ENCODE assay signal across 8 cellular contexts in genomic region chr3:121834079-121834730, GRCh38. TPM values are rescaled to one million over a fixed set of nuclear protein-coding genes. Genes with fewer than 3 reads are reported as not detected.
DNase-seq lines count a peak whose midpoint lies in the region; FAIRE-seq and TF ChIP-seq lines count a peak whose summit lies in the region.

No MANE protein-coding gene starts in this region.

- no peaks in the 10 kb centered on the region for H3K9me3 ChIP-seq in endodermal cell (ENCODE audit: control insufficient read depth, low read length)
- H3K9me3 ChIP-seq in muscle layer of colon (ENCODE audit: low read length), result no peaks in the 10 kb centered on the region

- H3K27ac ChIP-seq in endodermal cell (ENCODE audit: low read depth, low read length) (no peak overlapping the region), muscle layer of colon (ENCODE audit: low read depth, low read length) (peak overlapping the region; percentile 60)

- peak; percentile 71 for FAIRE-seq in GM12891 (lab: Jason Lieb, UNC)

- H3K27me3 Mint-ChIP-seq in endodermal cell (ENCODE audit: insufficient read depth), result peaks cover 24% of the 10 kb centered on the region

- H3K9ac ChIP-seq in endodermal cell (ENCODE audit: extremely low read depth, low read length, poor library complexity, severe bottlenecking) (peak overlapping the region; percentile 89), muscle layer of colon (ENCODE audit: low read length) (peak overlapping the region; percentile 57)

- H3K9me3 Mint-ChIP-seq in endodermal cell, result no peaks in the 10 kb centered on the region

- peaks cover 14% of the 10 kb centered on the region for H3K4me1 Mint-ChIP-seq in endodermal cell

- H3K4me1 ChIP-seq in endodermal cell (ENCODE audit: control insufficient read depth, insufficient read depth, low read length) (no peaks in the 10 kb centered on the region), muscle layer of colon (ENCODE audit: insufficient read depth, low read length) (peaks cover 11% of the 10 kb centered on the region)

- no peak for TF ChIP-seq POLR2A in GM12891 (IDR thresholded peaks at IDR 0.05; ENCODE audit: low read depth, low read length)

- CTCF ChIA-PET in AG04449 (lab: Yijun Ruan, JAX), result interaction anchor here (0.6 kb wide), 1 partner anchor 8 kb away, joined by 3 read pairs; no protein-coding TSS in a partner anchor

- peak overlapping the region; percentile 83 for H3K4me3 Mint-ChIP-seq in endodermal cell

- H3K4me3 ChIP-seq in AG04449 (ENCODE audit: low read depth, low read length) (peak overlapping the region; percentile 79), endodermal cell (ENCODE audit: low read length) (peak overlapping the region; percentile 86), muscle layer of colon (ENCODE audit: low read depth in 1 of 2, low read length in 2 of 2) (peak overlapping the region; percentile 72 to 94)

- 27 to 28% methylated on average over 11 to 18 of the region's 18 CpGs for WGBS in endodermal cell (ENCODE audit: insufficient coverage in 1 of 2, insufficient read length in 1 of 2), 2 experiments

- DNase-seq in AG04449 (ENCODE audit: low read depth, low spot score), result no peak
- no peak for DNase-seq in GM12891 (ENCODE audit: insufficient read length, low spot score)
- DNase-seq in RPMI7951 (ENCODE audit: low read depth), result peak; percentile 13
- DNase-seq in endodermal cell, result no peak
- no peak for DNase-seq in NCI-H2196 (lab: John Stamatoyannopoulos, UW; ENCODE audit: unreplicated experiment)
- no peak for DNase-seq in cortex of kidney (lab: John Stamatoyannopoulos, UW)
- no peak for DNase-seq in NCI-H2081 treated with DMSO at 0.1 percent for 48 hours (lab: John Stamatoyannopoulos, UW)

- H3K27me3 ChIP-seq in endodermal cell (ENCODE audit: control insufficient read depth, insufficient read depth, low read length, poor library complexity, severe bottlenecking), result peaks cover 18% of the 10 kb centered on the region
- no peaks in the 10 kb centered on the region for H3K27me3 ChIP-seq in muscle layer of colon (ENCODE audit: control insufficient read depth in 1 of 2, insufficient read depth in 2 of 2, low read length in 2 of 2)

- H3K36me3 Mint-ChIP-seq in endodermal cell (ENCODE audit: low read depth), result peaks cover 15% of the 10 kb centered on the region

- TF ChIP-seq CTCF in AG04449 (IDR thresholded peaks at IDR 0.05; ENCODE audit: insufficient read depth, low read length, missing control alignments), result no peak
- TF ChIP-seq CTCF in endodermal cell (conservative IDR thresholded peaks at IDR 0.05), result no peak

- peak overlapping the region; percentile 88 for H3K27ac Mint-ChIP-seq in endodermal cell

- POLR2A ChIA-PET in AG04449 (lab: Yijun Ruan, JAX), result interaction anchor here (0.9 to 1.7 kb wide), 2 partner anchors 16 to 161 kb away, joined by 3 to 5 read pairs; no protein-coding TSS in a partner anchor

- H3K36me3 ChIP-seq in endodermal cell (ENCODE audit: control insufficient read depth, insufficient read depth, low read length) (peaks cover 32% of the 10 kb centered on the region), muscle layer of colon (ENCODE audit: insufficient read depth, low read length) (no peaks in the 10 kb centered on the region)

TF ChIP-seq in GM12891, 5 proteins besides CTCF, POLR2A, EP300 and RAD21:
- TF ChIP-seq POU2F2 (IDR thresholded peaks at IDR 0.05; ENCODE audit: low read depth, low read length) (no peak), SPI1 (IDR thresholded peaks at IDR 0.05; ENCODE audit: low read depth, low read length) (no peak), POLR2AphosphoS5 (IDR thresholded peaks at IDR 0.05; ENCODE audit: low read depth, low read length) (no peak), TAF1 (IDR thresholded peaks at IDR 0.05; ENCODE audit: low read depth, low read length) (no peak), PAX5 (IDR thresholded peaks at IDR 0.05; ENCODE audit: insufficient read depth, low read length, severe bottlenecking) (no peak)

RNA-seq across cellular contexts. Expression of gene IQCB1, which starts 0.7 kb away (rescaled TPM):
- polyA plus RNA-seq in GM12891 (2012; ENCODE audit: low read depth, missing spikeins), result 29.3 TPM
- total RNA-seq in RPMI7951 (2014; rRNA removed; shearing (Covaris generic)), result 18.8 and 22.2 TPM in 2 replicates
- total RNA-seq in endodermal cell, result 10 to 100 TPM; 35.2 to 44.5 TPM
- 57.9 TPM for polyA plus RNA-seq in endodermal cell (2013, experiment 1 of 2)
- polyA plus RNA-seq in endodermal cell (2013, experiment 2 of 2), result 53.8 TPM

RNA-seq across cellular contexts. Expression of gene EAF2, which starts 0.8 kb away (rescaled TPM):
- 35.5 TPM for polyA plus RNA-seq in GM12891 (2012; ENCODE audit: low read depth, missing spikeins)
- total RNA-seq in RPMI7951 (2014; rRNA removed; shearing (Covaris generic)), result 1.3 and 5.3 TPM in 2 replicates
- total RNA-seq in endodermal cell, result 1 to 10 TPM; 3.5 to 4.6 TPM
- polyA plus RNA-seq in endodermal cell (2013, experiment 1 of 2), result 4.6 TPM
- polyA plus RNA-seq in endodermal cell (2013, experiment 2 of 2), result 5.5 TPM

RNA-seq across cellular contexts. Expression of gene SLC15A2, which starts 60.0 kb away (rescaled TPM):
- 1.8 TPM for polyA plus RNA-seq in GM12891 (2012; ENCODE audit: low read depth, missing spikeins)
- total RNA-seq in RPMI7951 (2014; rRNA removed; shearing (Covaris generic)), result 0.24 and 1.2 TPM in 2 replicates
- 1 to 10 TPM in 1 of 2 donors, under 1 TPM in 1; 0.73 to 2.1 TPM for total RNA-seq in endodermal cell
- 1.1 TPM for polyA plus RNA-seq in endodermal cell (2013, experiment 1 of 2)
- 1.6 TPM for polyA plus RNA-seq in endodermal cell (2013, experiment 2 of 2)
